Comparison of ENCODE assay signal across 18 cellular contexts in genomic region chr3:73401058-73401457, GRCh38.
A peak's percentile ranks its signal among the peaks of the same experiment; 100 is the strongest.
DNase-seq lines count a peak whose midpoint lies in the region; ATAC-seq, FAIRE-seq and TF ChIP-seq lines count a peak whose summit lies in the region.
"Had no signal": no experiment of that assay in that cellular context is flagged by ENCODE, and none has a peak within 500 bp of the region (broad histone marks: within the 10 kb centered on the region; RNA-seq: fewer than 3 reads in every experiment).

No MANE protein-coding gene starts in this region.

- H3K4me3 Mint-ChIP-seq in astrocyte (ENCODE audit: unreplicated experiment) (no peak overlapping the region), type B pancreatic cell (no peak overlapping the region)
- H3K4me3 Mint-ChIP-seq: activated CD8-positive, alpha-beta T cell treated with anti-CD3 and anti-CD28 coated beads, Interleukin-2, amount 10 ng/mL, durations not matched to agents 7 days and 5 days; activated naive CD8-positive, alpha-beta T cell treated with anti-CD3 and anti-CD28 coated beads, Interleukin-2, amount 50 U/mL, for 24 hours; activated T-helper 1 cell treated with anti-CD3 and anti-CD28 coated beads, Interleukin-12 subunit alpha, Interleukin-12 subunit beta, Interleukin-2, Interleukin-4 antibody, amounts not matched to agents 30 ng/mL and 10 ng/mL and 1 ng/mL, durations not matched to agents 14 hours and 24 hours and 36 hours; CD4-positive, alpha-beta T cell had no signal

- ATAC-seq in left lung (no peak), GM21619 (IDR thresholded peaks at IDR 0.05; ENCODE audit: unreplicated experiment) (no peak)
- ATAC-seq: activated CD8-positive, alpha-beta T cell treated with anti-CD3 and anti-CD28 coated beads, Interleukin-2, amount 10 ng/mL, durations not matched to agents 7 days and 5 days; activated naive CD8-positive, alpha-beta T cell treated with anti-CD3 and anti-CD28 coated beads, Interleukin-2, amount 50 U/mL, for 24 hours had no signal

- intact Hi-C loops in left lung (cut with DNase I), result no loop called here

- no peaks in the 10 kb centered on the region for H4K20me1 ChIP-seq in GM23248 (ENCODE audit: insufficient read depth)
- no peaks in the 10 kb centered on the region for H4K20me1 ChIP-seq in astrocyte (ENCODE audit: insufficient read depth, low read length)

- H3K36me3 ChIP-seq in GM23248 (ENCODE audit: low read depth) (peaks cover 7% of the 10 kb centered on the region; the same call in 1 of the 2 replicates), astrocyte (ENCODE audit: insufficient read depth, low read length) (no peaks in the 10 kb centered on the region), left lung (no peaks in the 10 kb centered on the region)

- H3K79me2 ChIP-seq in GM23248 (ENCODE audit: insufficient read depth) (peaks cover 20% of the 10 kb centered on the region; the same call in 1 of the 2 replicates), astrocyte (ENCODE audit: insufficient read depth, low read length) (no peaks in the 10 kb centered on the region)

- peaks cover 29% of the 10 kb centered on the region for H3K36me3 Mint-ChIP-seq in astrocyte (ENCODE audit: low read depth, unreplicated experiment)
- peaks cover 35% of the 10 kb centered on the region for H3K36me3 Mint-ChIP-seq in type B pancreatic cell

- H3K4me1 ChIP-seq in GM23248 (ENCODE audit: insufficient read depth) (peaks cover 35% of the 10 kb centered on the region), astrocyte (ENCODE audit: insufficient read depth, low read length) (no peaks in the 10 kb centered on the region), left lung (no peaks in the 10 kb centered on the region)

- WGBS in GM23248 (ENCODE audit: low coverage in 1 of 2, low lambda C conversion rate in 2 of 2, missing lambda C conversion rate in 2 of 2), 2 experiments, result 24 to 30% methylated on average over 6 of the region's 6 CpGs

- H3K27me3 Mint-ChIP-seq in astrocyte (ENCODE audit: low read depth, unreplicated experiment), result no peaks in the 10 kb centered on the region
- peaks cover 27% of the 10 kb centered on the region for H3K27me3 Mint-ChIP-seq in type B pancreatic cell
- H3K27me3 Mint-ChIP-seq: activated naive CD8-positive, alpha-beta T cell treated with anti-CD3 and anti-CD28 coated beads, Interleukin-2, amount 50 U/mL, for 24 hours had no signal

- peak overlapping the region; percentile 41 for H3K27ac ChIP-seq in GM23248
- H3K27ac ChIP-seq in astrocyte (ENCODE audit: low read depth, low read length), result no peak overlapping the region
- peak overlapping the region in 1 of 2 donors; percentile 3 for H3K27ac ChIP-seq in left lung
- H3K27ac ChIP-seq: suprapubic skin had no signal

- H3K9ac ChIP-seq in GM23248, result no peak overlapping the region
- no peak overlapping the region for H3K9ac ChIP-seq in astrocyte (ENCODE audit: low read length)

- H3K9me3 ChIP-seq in GM23248 (ENCODE audit: low read depth) (no peaks in the 10 kb centered on the region), astrocyte (ENCODE audit: insufficient read depth, low read depth, low read length) (no peaks in the 10 kb centered on the region), left lung (no peaks in the 10 kb centered on the region)
- H3K9me3 ChIP-seq: suprapubic skin had no signal

- in situ Hi-C loops in GM23248 (cut with MboI), result no loop called here

- peak; percentile 79 for DNase-seq in GM23248
- no peak for DNase-seq in astrocyte (ENCODE audit: low read depth)
- peak; percentile 91 for DNase-seq in islet precursor cell
- DNase-seq in type B pancreatic cell (ENCODE audit: extremely low spot score, unreplicated experiment), result no peak
- no peak for DNase-seq in activated effector memory CD4-positive, alpha-beta T cell treated with Interleukin-2 at 50 U/mL for 16 hours
- no peak for DNase-seq in left lung
- DNase-seq: activated CD8-positive, alpha-beta T cell treated with anti-CD3 and anti-CD28 coated beads, Interleukin-2, amount 10 ng/mL, durations not matched to agents 7 days and 5 days; activated naive CD8-positive, alpha-beta T cell treated with anti-CD3 and anti-CD28 coated beads, Interleukin-2, amount 50 U/mL, for 24 hours; CD4-positive, alpha-beta T cell; effector memory CD4-positive, alpha-beta T cell; mesendoderm; NCI-H1694 treated with DMSO at 0.1 percent for 48 hours; occipital lobe; stimulated activated CD4-positive, alpha-beta T cell treated with anti-CD3 and anti-CD28 coated beads, Interleukin-2, amount 100 ng/mL, for 48 hours had no signal

- H3K9me3 Mint-ChIP-seq in astrocyte (ENCODE audit: unreplicated experiment) (no peaks in the 10 kb centered on the region), type B pancreatic cell (no peaks in the 10 kb centered on the region)
- H3K9me3 Mint-ChIP-seq: activated naive CD8-positive, alpha-beta T cell treated with anti-CD3 and anti-CD28 coated beads, Interleukin-2, amount 50 U/mL, for 24 hours; activated T-helper 1 cell treated with anti-CD3 and anti-CD28 coated beads, Interleukin-12 subunit alpha, Interleukin-12 subunit beta, Interleukin-2, Interleukin-4 antibody, amounts not matched to agents 30 ng/mL and 10 ng/mL and 1 ng/mL, durations not matched to agents 14 hours and 24 hours and 36 hours; CD4-positive, alpha-beta T cell had no signal

- H3K27me3 ChIP-seq in GM23248 (replicated peaks; ENCODE audit: insufficient read depth) (no peaks in the 10 kb centered on the region), astrocyte (ENCODE audit: insufficient read depth, low read length) (no peaks in the 10 kb centered on the region), left lung (no peaks in the 10 kb centered on the region)
- H3K27me3 ChIP-seq: suprapubic skin had no signal

- H3K4me3 ChIP-seq in GM23248 (no peak overlapping the region), astrocyte (ENCODE audit: insufficient read depth, low read depth, low read length) (no peak overlapping the region), left lung (no peak overlapping the region)
- H3K4me3 ChIP-seq: suprapubic skin had no signal

- FAIRE-seq in astrocyte (lab: Jason Lieb, UNC), result no peak
- FAIRE-seq: GM19239 had no signal

- H3K4me2 ChIP-seq in GM23248 (ENCODE audit: unreplicated experiment) (peak overlapping the region; percentile 18), astrocyte (ENCODE audit: low read length) (no peak overlapping the region)

- H3K27ac Mint-ChIP-seq in astrocyte (ENCODE audit: unreplicated experiment) (peak overlapping the region; percentile 23), type B pancreatic cell (peak overlapping the region; percentile 21)
- H3K27ac Mint-ChIP-seq: activated CD8-positive, alpha-beta T cell treated with anti-CD3 and anti-CD28 coated beads, Interleukin-2, amount 10 ng/mL, durations not matched to agents 7 days and 5 days; activated naive CD8-positive, alpha-beta T cell treated with anti-CD3 and anti-CD28 coated beads, Interleukin-2, amount 50 U/mL, for 24 hours; activated T-helper 1 cell treated with anti-CD3 and anti-CD28 coated beads, Interleukin-12 subunit alpha, Interleukin-12 subunit beta, Interleukin-2, Interleukin-4 antibody, amounts not matched to agents 30 ng/mL and 10 ng/mL and 1 ng/mL, durations not matched to agents 14 hours and 24 hours and 36 hours; CD4-positive, alpha-beta T cell had no signal

- H3F3A ChIP-seq in GM23248 (ENCODE audit: insufficient read depth), result peaks cover 24% of the 10 kb centered on the region

- H2AFZ ChIP-seq in GM23248 (no peak overlapping the region), astrocyte (ENCODE audit: low read depth, low read length) (no peak overlapping the region)

- H3K4me1 Mint-ChIP-seq in astrocyte (ENCODE audit: low read depth, unreplicated experiment), result peaks cover 4% of the 10 kb centered on the region
- peaks cover 42% of the 10 kb centered on the region for H3K4me1 Mint-ChIP-seq in type B pancreatic cell (ENCODE audit: unreplicated experiment)
- H3K4me1 Mint-ChIP-seq: activated naive CD8-positive, alpha-beta T cell treated with anti-CD3 and anti-CD28 coated beads, Interleukin-2, amount 50 U/mL, for 24 hours had no signal

- H3K9me2 ChIP-seq in GM23248 (ENCODE audit: insufficient read depth), result no peaks in the 10 kb centered on the region

- TF ChIP-seq CTCF in astrocyte (IDR thresholded peaks at IDR 0.05; ENCODE audit: insufficient read depth, low read depth, low read length), result no peak
- TF ChIP-seq CTCF in type B pancreatic cell (conservative IDR thresholded peaks at IDR 0.05), result no peak
- no peak for TF ChIP-seq CTCF in left lung (IDR thresholded peaks at IDR 0.05)

Comparison
In these comparisons a context has a peak if more than half of its experiments do, and no peak if none do; other contexts are left out.
1. DNase-seq: peak in GM23248 (single experiment) and islet precursor cell (single experiment); none in astrocyte (single experiment), type B pancreatic cell (single experiment), activated effector memory CD4-positive, alpha-beta T cell treated with Interleukin-2 at 50 U/mL for 16 hours (single experiment) and left lung (0 of 2).